Comparison of ENCODE assay signal across 8 cellular contexts in the genomic region with DNA sequence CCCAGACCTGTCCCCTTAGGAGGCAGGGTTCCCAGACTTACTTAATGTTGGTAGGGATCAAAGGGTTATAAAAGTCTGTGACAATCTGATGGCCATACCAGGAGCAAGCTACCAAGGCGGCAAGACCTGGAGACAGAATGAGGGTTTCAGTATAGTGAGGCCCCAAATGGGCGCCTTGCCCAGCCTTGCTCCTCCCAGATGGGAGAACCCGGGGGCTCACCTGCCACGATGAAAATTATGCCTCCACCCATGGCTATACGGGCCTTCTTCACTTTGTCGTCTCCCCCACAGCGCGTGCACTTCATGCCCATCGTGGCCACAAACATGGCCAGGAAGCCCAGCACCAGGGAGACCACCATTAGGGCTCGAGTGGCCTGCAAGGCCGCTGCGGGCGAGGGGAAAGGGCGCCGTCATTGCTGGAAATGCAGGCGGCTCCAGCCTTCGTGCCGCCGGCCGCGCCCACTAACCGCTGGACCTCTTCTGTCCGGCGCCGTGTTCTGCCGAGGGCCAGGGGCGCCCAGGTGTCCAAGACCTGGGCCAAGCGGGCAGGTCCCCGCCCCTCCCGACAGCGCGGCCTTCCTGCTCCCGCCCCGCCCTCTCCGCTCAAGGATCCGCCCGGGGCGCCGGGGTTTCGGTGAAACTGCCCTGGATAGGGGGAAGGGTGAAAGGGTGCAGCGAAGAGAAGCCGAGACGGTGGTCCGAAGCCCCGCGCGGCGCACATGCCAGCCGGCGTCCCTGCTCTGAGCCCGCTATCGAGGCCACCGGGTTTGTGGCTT. TPM values are rescaled to one million over a fixed set of nuclear protein-coding genes. Genes with fewer than 3 reads are reported as not detected.
DNase-seq lines count a peak whose midpoint lies in the region; ATAC-seq and TF ChIP-seq lines count a peak whose summit lies in the region.

No MANE protein-coding gene starts in this region.

- no peaks in the 10 kb centered on the region for H3K79me1 ChIP-seq in H9 (ENCODE audit: insufficient read depth, low read depth, low read length, poor library complexity, severe bottlenecking)

- peak overlapping the region; percentile 98 for H3K18ac ChIP-seq in H9 (ENCODE audit: insufficient read length, low read depth, low read length)

- H2BK15ac ChIP-seq in H9 (ENCODE audit: low read depth, low read length): no peak overlapping the region

- H2AFZ ChIP-seq in H9 (ENCODE audit: low read length): no peak overlapping the region

- H3K36me3 ChIP-seq in right atrium auricular region (peaks cover 33% of the 10 kb centered on the region), gastrocnemius medialis (peaks cover 0 to 42% of the 10 kb centered on the region in 2 donors)

- no peak overlapping the region for H3K56ac ChIP-seq in H9 (ENCODE audit: insufficient read length, low read depth, low read length)

- CTCF ChIA-PET in activated naive CD4-positive, alpha-beta T cell treated with anti-CD3 and anti-CD28 coated beads, Interleukin-2, amount 10 ng/mL, durations not matched to agents 7 days and 5 days (lab: Charles Lee): no interaction called here

- peak overlapping the region; percentile 95 for H4K91ac ChIP-seq in H9 (ENCODE audit: insufficient read length, low read depth, low read length)

- TF ChIP-seq POLR2A in gastrocnemius medialis (IDR thresholded peaks at IDR 0.05): no peak

- H3K4me1 ChIP-seq in H9 (ENCODE audit: insufficient read depth, low read length) (peaks cover 4% of the 10 kb centered on the region; the same call in 1 of the 2 replicates), right atrium auricular region (peaks cover 0 to 30% of the 10 kb centered on the region in 2 donors), gastrocnemius medialis (peaks cover 5 to 9% of the 10 kb centered on the region in 2 donors)

- H3K4me3 Mint-ChIP-seq in H9: peak overlapping the region; percentile 86 to 93
- peak overlapping the region; percentile 52 for H3K4me3 Mint-ChIP-seq in activated naive CD4-positive, alpha-beta T cell treated with anti-CD3 and anti-CD28 coated beads, Interleukin-2, amount 10 ng/mL, durations not matched to agents 7 days and 5 days

- H4K8ac ChIP-seq in H9 (replicated peaks; ENCODE audit: insufficient read length, low read depth, low read length): peak overlapping the region; percentile 25

- no peak overlapping the region for H4K5ac ChIP-seq in H9 (ENCODE audit: insufficient read length, low read depth, low read length)

- H3K27me3 ChIP-seq in H9 (ENCODE audit: insufficient read depth, low read length): no peaks in the 10 kb centered on the region
- H3K27me3 ChIP-seq in right atrium auricular region: peaks cover 11 to 34% of the 10 kb centered on the region in 2 donors
- peaks cover 41 to 48% (median 43%) of the 10 kb centered on the region in 3 donors for H3K27me3 ChIP-seq in gastrocnemius medialis

- no peak overlapping the region for H3T11ph ChIP-seq in H9 (ENCODE audit: low read length)

- peaks cover 8% of the 10 kb centered on the region; the same call in 1 of the 2 replicates for H3K79me2 ChIP-seq in H9 (ENCODE audit: insufficient read depth, low read length)

- H2BK12ac ChIP-seq in H9 (ENCODE audit: insufficient read length, low read depth, low read length): peak overlapping the region; percentile 43

- no peak overlapping the region for H2BK20ac ChIP-seq in H9 (ENCODE audit: low read depth, low read length, poor library complexity, severe bottlenecking)

- ATAC-seq in gastrocnemius medialis: peak in 1 of 2 donors; percentile 44

- H3K27me3 Mint-ChIP-seq in H9 (ENCODE audit: low read depth): peaks cover 2% of the 10 kb centered on the region
- H3K27me3 Mint-ChIP-seq in activated naive CD4-positive, alpha-beta T cell treated with anti-CD3 and anti-CD28 coated beads, Interleukin-2, amount 10 ng/mL, durations not matched to agents 7 days and 5 days: peaks cover 55% of the 10 kb centered on the region

- peak overlapping the region; percentile 39 for H2BK120ac ChIP-seq in H9 (ENCODE audit: low read depth, low read length, poor library complexity, severe bottlenecking)

- H3K14ac ChIP-seq in H9 (ENCODE audit: insufficient read depth, low read length): peak overlapping the region; percentile 98

- no peak overlapping the region for H2BK5ac ChIP-seq in H9 (ENCODE audit: insufficient read length, low read length)

- H3K4me2 ChIP-seq in H9 (ENCODE audit: insufficient read depth, insufficient read length, low read length): peak overlapping the region; percentile 76

- H3K9me3 Mint-ChIP-seq in H9: peaks cover 0 to 4% of the 10 kb centered on the region in 2 experiments; a peak in 1 of 5 replicates
- no peaks in the 10 kb centered on the region for H3K9me3 Mint-ChIP-seq in activated naive CD4-positive, alpha-beta T cell treated with anti-CD3 and anti-CD28 coated beads, Interleukin-2, amount 10 ng/mL, durations not matched to agents 7 days and 5 days

- no peak for DNase-seq in AG10803 (ENCODE audit: low read depth)
- DNase-seq in H9: peak; percentile 89
- DNase-seq in activated naive CD4-positive, alpha-beta T cell treated with anti-CD3 and anti-CD28 coated beads, Interleukin-2, amount 10 ng/mL, durations not matched to agents 7 days and 5 days: peak; percentile 53
- no peak for DNase-seq in right atrium auricular region (ENCODE audit: low spot score)
- DNase-seq in gastrocnemius medialis: no peak
- DNase-seq in NCI-H1092 treated with DMSO at 0.1 percent for 48 hours (lab: John Stamatoyannopoulos, UW): no peak
- DNase-seq in mesenteric fat pad (ENCODE audit: low spot score): no peak
- DNase-seq in caudate nucleus (lab: John Stamatoyannopoulos, UW): no peak

- peak overlapping the region; percentile 95 for H3K9ac ChIP-seq in H9 (ENCODE audit: extremely low read depth, insufficient read length, low read length)

- peak overlapping the region in 1 of 3 experiments; percentile 98; a peak in 3 of 7 replicates for H3K27ac Mint-ChIP-seq in H9
- no peak overlapping the region for H3K27ac Mint-ChIP-seq in activated naive CD4-positive, alpha-beta T cell treated with anti-CD3 and anti-CD28 coated beads, Interleukin-2, amount 10 ng/mL, durations not matched to agents 7 days and 5 days

- no peaks in the 10 kb centered on the region for H3K9me3 ChIP-seq in H9 (ENCODE audit: control insufficient read depth, low read depth, low read length)
- H3K9me3 ChIP-seq in right atrium auricular region: no peaks in the 10 kb centered on the region
- H3K9me3 ChIP-seq in gastrocnemius medialis: no peaks in the 10 kb centered on the region

- H3K27ac ChIP-seq in H9 (ENCODE audit: insufficient read length, low read depth, low read length): no peak overlapping the region
- H3K27ac ChIP-seq in right atrium auricular region: no peak overlapping the region
- peak overlapping the region in 1 of 4 donors; percentile 11 for H3K27ac ChIP-seq in gastrocnemius medialis
- H3K27ac ChIP-seq in caudate nucleus (ENCODE audit: low read depth, low read length): no peak overlapping the region

- H3K23ac ChIP-seq in H9 (ENCODE audit: insufficient read length, low read depth, low read length): no peak overlapping the region

- peak overlapping the region; percentile 91; the same call in 1 of the 2 replicates for H3K4ac ChIP-seq in H9 (ENCODE audit: low read depth, low read length)

- in situ Hi-C loops in gastrocnemius medialis (cut with MboI; ENCODE audit: low sequenced_read_pairs in 4 of 4): no loop called here

- no peak for TF ChIP-seq CTCF in AG10803 (conservative IDR thresholded peaks at IDR 0.05; ENCODE audit: low read length)
- no peak for TF ChIP-seq CTCF in H9 (conservative IDR thresholded peaks at IDR 0.05)
- TF ChIP-seq CTCF in right atrium auricular region (IDR thresholded peaks at IDR 0.05): no peak
- no peak for TF ChIP-seq CTCF in gastrocnemius medialis (IDR thresholded peaks at IDR 0.05 in 4 of 5, conservative IDR thresholded peaks at IDR 0.05 in 1 of 5)

- no CpG with 5 or more reads among the region's 53 CpGs for WGBS in H9 (ENCODE audit: extremely low coverage, insufficient read length, low lambda C conversion rate)

- no peak overlapping the region for H2AK5ac ChIP-seq in H9 (ENCODE audit: insufficient read length, low read length)

- intact Hi-C loops in gastrocnemius medialis (cut with DNase I; ENCODE audit: low total_unique reads): no loop called here

- peaks cover 12 to 46% (median 38%) of the 10 kb centered on the region in 3 experiments for H3K36me3 Mint-ChIP-seq in H9 (ENCODE audit: insufficient read depth in 1 of 3, low read depth in 3 of 3)
- peaks cover 9% of the 10 kb centered on the region for H3K36me3 Mint-ChIP-seq in activated naive CD4-positive, alpha-beta T cell treated with anti-CD3 and anti-CD28 coated beads, Interleukin-2, amount 10 ng/mL, durations not matched to agents 7 days and 5 days

- no peaks in the 10 kb centered on the region for H4K20me1 ChIP-seq in H9 (ENCODE audit: control insufficient read depth, insufficient read depth, insufficient read length)

- H3K23me2 ChIP-seq in H9 (ENCODE audit: insufficient read length, low read depth, low read length, poor library complexity, severe bottlenecking): peaks cover 25% of the 10 kb centered on the region

- peak overlapping the region; percentile 47 for H3K4me3 ChIP-seq in AG10803 (ENCODE audit: low read length)
- H3K4me3 ChIP-seq in right atrium auricular region: peak overlapping the region; percentile 22 to 54
- peak overlapping the region; percentile 52 to 63 (median 53) for H3K4me3 ChIP-seq in gastrocnemius medialis

- peaks cover 24 to 39% of the 10 kb centered on the region in 2 experiments for H3K4me1 Mint-ChIP-seq in H9
- peaks cover 31% of the 10 kb centered on the region for H3K4me1 Mint-ChIP-seq in activated naive CD4-positive, alpha-beta T cell treated with anti-CD3 and anti-CD28 coated beads, Interleukin-2, amount 10 ng/mL, durations not matched to agents 7 days and 5 days

RNA-seq across cellular contexts. Expression of gene CLDN7, which starts 1.5 kb away (rescaled TPM):
- total RNA-seq in H9 (2021) (174 and 177 TPM in 2 replicates), right atrium auricular region (1 to 10 TPM in 1 of 2 donors, not detected in 1; 2.3 TPM), gastrocnemius medialis (1 to 10 TPM in 1 of 4 donors, under 1 TPM in 1, not detected in 2; 0.46 to 5.1 TPM), mesenteric fat pad (5.6 TPM)

RNA-seq across cellular contexts. Expression of gene ELP5, which starts 8.8 kb away (rescaled TPM):
- total RNA-seq in H9 (2021) (46.5 and 49.6 TPM in 2 replicates), right atrium auricular region (10 to 100 TPM; 28.1 to 70.7 TPM), gastrocnemius medialis (10 to 100 TPM; 13.3 to 52.7 (median 26.7) TPM), mesenteric fat pad (44.1 TPM)

RNA-seq across cellular contexts. Expression of gene CTDNEP1, which starts 9.3 kb away (rescaled TPM):
- 134 and 141 TPM in 2 replicates for total RNA-seq in H9 (2021)
- 10 to 100 TPM; 55.0 to 77.2 TPM for total RNA-seq in right atrium auricular region
- 100 to 1,000 TPM in 3 of 4 donors, 10 to 100 TPM in 1; 71.5 to 150 (median 111) TPM for total RNA-seq in gastrocnemius medialis
- total RNA-seq in mesenteric fat pad: 120 TPM

RNA-seq across cellular contexts. Expression of gene GABARAP, which starts 18.5 kb away (rescaled TPM):
- total RNA-seq in H9 (2021) (261 and 266 TPM in 2 replicates), right atrium auricular region (100 to 1,000 TPM; 226 to 469 TPM), gastrocnemius medialis (100 to 1,000 TPM; 207 to 626 (median 258) TPM), mesenteric fat pad (468 TPM)

RNA-seq across cellular contexts. Expression of gene SLC2A4, which starts 20.7 kb away (rescaled TPM):
- total RNA-seq in H9 (2021) (4.4 and 4.7 TPM in 2 replicates), right atrium auricular region (100 to 1,000 TPM in 1 of 2 donors, 10 to 100 TPM in 1; 70.3 to 151 TPM), gastrocnemius medialis (100 to 1,000 TPM; 148 to 310 (median 227) TPM), mesenteric fat pad (8.1 TPM)

Comparison
In these comparisons a context has a peak if more than half of its experiments do, and no peak if none do; other contexts are left out.
1. DNase-seq: peak in H9 (single experiment) and activated naive CD4-positive, alpha-beta T cell treated with anti-CD3 and anti-CD28 coated beads, Interleukin-2, amount 10 ng/mL, durations not matched to agents 7 days and 5 days (single experiment); none in AG10803 (single experiment), right atrium auricular region (single experiment), gastrocnemius medialis (0 of 2), NCI-H1092 treated with DMSO at 0.1 percent for 48 hours (single experiment), mesenteric fat pad (single experiment) and caudate nucleus (0 of 61).
2. RNA of gene CLDN7, which starts 1.5 kb away (total RNA-seq): 174 to 177 TPM in H9; 5.6 TPM in mesenteric fat pad (single experiment), 2.3 TPM in right atrium auricular region and 0.46 to 5.1 TPM in gastrocnemius medialis; every median in the first group is over 10 times any median in the second.
3. Peak in every context shown above with its lines, with median percentiles within 50 percentile points of each other: H3K4me3 ChIP-seq.